1 cellular context compared by ENCODE assay signal in genomic region chr19:55224038-55224665, GRCh38.
TF ChIP-seq lines count a peak whose summit lies in the region.

No MANE protein-coding gene starts in this region.

TF ChIP-seq in HepG2, 621 proteins besides CTCF, POLR2A, EP300 and RAD21:
- TF ChIP-seq AGO2 (optimal IDR thresholded peaks at IDR 0.05; ENCODE audit: low read depth, low read length) = peak; percentile 60
- TF ChIP-seq KDM1A (CRISPR knock-in tag; IDR thresholded peaks at IDR 0.05) = no peak
- TF ChIP-seq AGO1 (IDR thresholded peaks at IDR 0.05; ENCODE audit: low read depth, low read length, poor library complexity, severe bottlenecking) = peak; percentile 50
- TF ChIP-seq SMYD3 (CRISPR knock-in tag; IDR thresholded peaks at IDR 0.05) = no peak
- no peak for TF ChIP-seq KLF15 (CRISPR knock-in tag; IDR thresholded peaks at IDR 0.05; ENCODE audit: borderline replicate concordance)
- TF ChIP-seq POLR2G (IDR thresholded peaks at IDR 0.05; ENCODE audit: low read depth, low read length) = 0 out of 2 replicates have a peak, but pooled peaks have one; percentile 6
